In genomic region chr6:162627825-162628224, GRCh38 we compare ENCODE assay signal across 22 cellular contexts.
DNase-seq lines count a peak whose midpoint lies in the region; ATAC-seq, FAIRE-seq and TF ChIP-seq lines count a peak whose summit lies in the region.
"Had no signal": no experiment of that assay in that cellular context is flagged by ENCODE, and none has a peak within 500 bp of the region (broad histone marks: within the 10 kb centered on the region; RNA-seq: fewer than 3 reads in every experiment).

No MANE protein-coding gene starts in this region.

- ATAC-seq in mucosa of descending colon = peak; percentile 49
- ATAC-seq in GM21528 (IDR thresholded peaks at IDR 0.05; ENCODE audit: low FRiP score, unreplicated experiment) = no peak
- ATAC-seq: A549; CD8-positive, alpha-beta T cell; GM12878 had no signal

- TF ChIP-seq CTCF in H1 (IDR thresholded peaks at IDR 0.05; ENCODE audit: control extremely low read depth in 1 of 3, insufficient read depth in 1 of 3, low read depth in 1 of 3, low read length in 3 of 3) (no peak), mucosa of descending colon (IDR thresholded peaks at IDR 0.05) (no peak), neural crest cell (conservative IDR thresholded peaks at IDR 0.05) (no peak)

- TF ChIP-seq EP300 in H1 (IDR thresholded peaks at IDR 0.05; ENCODE audit: borderline replicate concordance in 1 of 2, low read depth in 2 of 2, low read length in 2 of 2) = no peak

- H3K23me2 ChIP-seq in H1 (ENCODE audit: low read depth, low read length) = no peaks in the 10 kb centered on the region

- no peak overlapping the region for H4K8ac ChIP-seq in H1 (ENCODE audit: extremely low read depth, insufficient read depth, low read length)

- no peak for TF ChIP-seq RAD21 in H1 (IDR thresholded peaks at IDR 0.05 in 1 of 2, conservative IDR thresholded peaks at IDR 0.05 in 1 of 2; ENCODE audit: low read depth in 2 of 2, low read length in 2 of 2)

- no peaks in the 10 kb centered on the region for H3K27me3 Mint-ChIP-seq in neural crest cell (ENCODE audit: low read depth)
- H3K27me3 Mint-ChIP-seq: B cell; CD4-positive, alpha-beta T cell had no signal

- H2BK20ac ChIP-seq in H1 (ENCODE audit: low read length) = no peak overlapping the region

- no peak overlapping the region for H3K14ac ChIP-seq in H1 (ENCODE audit: insufficient read length)

- H2BK12ac ChIP-seq in H1 (ENCODE audit: low read depth, low read length) = peak overlapping the region; percentile 64; the same call in 1 of the 2 replicates

- no peaks in the 10 kb centered on the region for H3K79me2 ChIP-seq in H1 (ENCODE audit: control insufficient read depth in 1 of 2, insufficient read depth in 2 of 2, low read length in 2 of 2)

- H3K18ac ChIP-seq in H1 (ENCODE audit: extremely low read depth, low read length) = no peak overlapping the region

- H2AK5ac ChIP-seq in H1 (ENCODE audit: low read depth, low read length) = no peak overlapping the region

- CTCF ChIA-PET in H1 (lab: Charles Lee; ENCODE audit: partially characterized antibody) = interaction anchor here (1.0 to 1.4 kb wide), 2 partner anchors 42 to 186 kb away, joined by 3 read pairs; no protein-coding TSS in a partner anchor

- POLR2A ChIA-PET in H1 (lab: Charles Lee; ENCODE audit: partially characterized antibody) = no interaction called here

- no peaks in the 10 kb centered on the region for H3K79me1 ChIP-seq in H1 (ENCODE audit: low read depth, low read length)

- no peak overlapping the region for H3K4ac ChIP-seq in H1 (replicated peaks; ENCODE audit: insufficient read length, low read depth, low read length)

- no peak overlapping the region for H3K4me3 Mint-ChIP-seq in neural crest cell
- H3K4me3 Mint-ChIP-seq: B cell; CD4-positive, alpha-beta T cell; CD8-positive, alpha-beta T cell had no signal

- H2BK120ac ChIP-seq in H1 (replicated peaks; ENCODE audit: low read depth, low read length) = no peak overlapping the region

- no peak for TF ChIP-seq POLR2A in H1 (IDR thresholded peaks at IDR 0.05; ENCODE audit: control extremely low read depth in 1 of 2, low read depth in 2 of 2, low read length in 2 of 2)

- no peak overlapping the region for H3K27ac ChIP-seq in H1 (ENCODE audit: low read depth, low read length)
- H3K27ac ChIP-seq: 22Rv1; A549; BLaER1 treated with 17β-estradiol and CSF1 and Interleukin-3, amounts not matched to agents 10 nM and 100 nM; C4-2B had no signal

- H2BK15ac ChIP-seq in H1 (ENCODE audit: low read length) = no peak overlapping the region

- no peaks in the 10 kb centered on the region for H3K4me1 Mint-ChIP-seq in neural crest cell
- H3K4me1 Mint-ChIP-seq: B cell had no signal

- no peak overlapping the region for H2AFZ ChIP-seq in H1 (ENCODE audit: low read length)

- H3K36me3 Mint-ChIP-seq in neural crest cell (ENCODE audit: low read depth) = peaks cover 3% of the 10 kb centered on the region

- H4K91ac ChIP-seq in H1 (replicated peaks; ENCODE audit: insufficient read length, low read length) = no peak overlapping the region

- 96 to 100% methylated on average over 1 to 5 of the region's 5 CpGs for WGBS in H1 (ENCODE audit: extremely low coverage in 1 of 2, insufficient coverage in 1 of 2, insufficient read length in 1 of 2, insufficient replicate concordance in 2 of 2, low coverage in 1 of 2, low lambda C conversion rate in 2 of 2, missing lambda C conversion rate in 1 of 2), 2 experiments

- no peak overlapping the region for H3K9ac ChIP-seq in H1 (replicated peaks in 1 of 4; ENCODE audit: extremely low read depth in 1 of 4, low read depth in 3 of 4, low read length in 3 of 4)
- H3K9ac ChIP-seq: BLaER1 treated with 17β-estradiol and CSF1 and Interleukin-3, amounts not matched to agents 10 nM and 100 nM had no signal

- H3K23ac ChIP-seq in H1 (ENCODE audit: insufficient read length) = no peak overlapping the region

- FAIRE-seq in H1 (lab: Jason Lieb, UNC) = no peak
- FAIRE-seq: A549, GM12878, GM12892, GM18507 had no signal

- no peak overlapping the region for H3K56ac ChIP-seq in H1 (replicated peaks; ENCODE audit: insufficient read length, low read depth, low read length)

- H3K4me3 ChIP-seq in H1 (ENCODE audit: extremely low read depth in 1 of 4, insufficient read depth in 2 of 4, low read depth in 3 of 4, low read length in 4 of 4) (no peak overlapping the region), mucosa of descending colon (no peak overlapping the region)
- H3K4me3 ChIP-seq: A549; BLaER1 treated with 17β-estradiol and CSF1 and Interleukin-3, amounts not matched to agents 10 nM and 100 nM; GM12878 had no signal

- intact Hi-C loops in mucosa of descending colon (cut with DNase I, micrococcal nuclease) = no loop called here

- H3K27ac Mint-ChIP-seq in neural crest cell (ENCODE audit: unreplicated experiment) = peak overlapping the region; percentile 24
- H3K27ac Mint-ChIP-seq: B cell; CD4-positive, alpha-beta T cell; CD8-positive, alpha-beta T cell had no signal

- no peaks in the 10 kb centered on the region for H3K27me3 ChIP-seq in H1 (replicated peaks in 1 of 4; ENCODE audit: control insufficient read depth in 3 of 4, extremely low read depth in 1 of 4, insufficient read depth in 3 of 4, low read length in 3 of 4)
- H3K27me3 ChIP-seq: BLaER1 treated with 17β-estradiol and CSF1 and Interleukin-3, amounts not matched to agents 10 nM and 100 nM had no signal

- H4K5ac ChIP-seq in H1 (ENCODE audit: insufficient read length, low read depth, low read length) = no peak overlapping the region

- H4K20me1 ChIP-seq in H1 (replicated peaks in 1 of 2; ENCODE audit: control insufficient read depth in 1 of 2, insufficient read depth in 2 of 2, low read length in 2 of 2) = no peaks in the 10 kb centered on the region
- H4K20me1 ChIP-seq: BLaER1 treated with 17β-estradiol and CSF1 and Interleukin-3, amounts not matched to agents 10 nM and 100 nM had no signal

- H3K4me2 ChIP-seq in H1 (ENCODE audit: insufficient read depth in 1 of 2, low read depth in 2 of 2, low read length in 2 of 2) = no peak overlapping the region
- H3K4me2 ChIP-seq: A549; BLaER1 treated with 17β-estradiol and CSF1 and Interleukin-3, amounts not matched to agents 10 nM and 100 nM had no signal

- DNase-seq in H1 (ENCODE audit: low read depth in 1 of 2, low spot score in 2 of 2) = no peak
- no peak for DNase-seq in mucosa of descending colon
- DNase-seq in neural crest cell (ENCODE audit: low read depth, low spot score) = no peak
- DNase-seq in COR-L47 (lab: John Stamatoyannopoulos, UW) = no peak
- DNase-seq: AML-193; CD4-positive, alpha-beta T cell; CD8-positive, alpha-beta T cell; DMS 273 treated with DMSO at 0.1 percent for 48 hours; DMS153; DMS79; DND-41; EL; GDM1 had no signal

- H2BK5ac ChIP-seq in H1 (ENCODE audit: low read depth, low read length) = no peak overlapping the region

- H3K9me3 Mint-ChIP-seq in neural crest cell = peaks cover 15% of the 10 kb centered on the region

- H3K4me1 ChIP-seq in H1 (replicated peaks in 1 of 4; ENCODE audit: control insufficient read depth in 3 of 4, insufficient read depth in 4 of 4, low read length in 3 of 4) = peaks cover 0 to 13% (median 5%) of the 10 kb centered on the region in 4 experiments; a peak in 4 of 7 replicates
- peaks cover 3% of the 10 kb centered on the region for H3K4me1 ChIP-seq in mucosa of descending colon (ENCODE audit: low read depth)
- H3K4me1 ChIP-seq: A549; BLaER1 treated with 17β-estradiol and CSF1 and Interleukin-3, amounts not matched to agents 10 nM and 100 nM had no signal

- H3K36me3 ChIP-seq in H1 (ENCODE audit: control insufficient read depth in 2 of 4, insufficient read depth in 4 of 4, low read length in 3 of 4) (no peaks in the 10 kb centered on the region), mucosa of descending colon (ENCODE audit: low read depth) (no peaks in the 10 kb centered on the region)
- H3K36me3 ChIP-seq: BLaER1 treated with 17β-estradiol and CSF1 and Interleukin-3, amounts not matched to agents 10 nM and 100 nM had no signal

- H3K9me3 ChIP-seq in H1 (ENCODE audit: insufficient read depth in 2 of 2, low read depth in 1 of 2, low read length in 1 of 2) (no peaks in the 10 kb centered on the region; a peak in 1 of 4 replicates), mucosa of descending colon (peaks cover 6% of the 10 kb centered on the region)
- H3K9me3 ChIP-seq: A549 had no signal

TF ChIP-seq in H1, 55 proteins besides CTCF, POLR2A, EP300 and RAD21:
- TF ChIP-seq TEAD4 (IDR thresholded peaks at IDR 0.05; ENCODE audit: low read depth, low read length) (no peak), SIRT6 (IDR thresholded peaks at IDR 0.05; ENCODE audit: low read length) (no peak), TAF7 (optimal IDR thresholded peaks at IDR 0.05; ENCODE audit: borderline replicate concordance, low read depth, low read length) (no peak), SAP30 (IDR thresholded peaks at IDR 0.05; ENCODE audit: insufficient read depth, insufficient replicate concordance, low read length) (no peak), RFX5 (IDR thresholded peaks at IDR 0.05; ENCODE audit: borderline replicate concordance, low read depth, low read length) (no peak), CEBPB (IDR thresholded peaks at IDR 0.05; ENCODE audit: low read depth, low read length) (no peak), SP2 (IDR thresholded peaks at IDR 0.05; ENCODE audit: low read length) (no peak), SP1 (IDR thresholded peaks at IDR 0.05; ENCODE audit: low read depth, low read length) (no peak), POLR2AphosphoS5 (IDR thresholded peaks at IDR 0.05; ENCODE audit: low read depth, low read length) (no peak)
